In genomic region chr1:1307261-1307907, GRCh38 we compare ENCODE assay signal across 1 cellular context.
TF ChIP-seq lines count a peak whose summit lies in the region.

No MANE protein-coding gene starts in this region.

TF ChIP-seq in HEK293, 187 proteins besides CTCF, POLR2A, EP300 and RAD21 (continued from another document):
- no peak for TF ChIP-seq ZBTB49 (tag by site-specific recombination; IDR thresholded peaks at IDR 0.05; ENCODE audit: low read depth)
- no peak for TF ChIP-seq ZSCAN4 (tag by site-specific recombination; IDR thresholded peaks at IDR 0.05)
- no peak for TF ChIP-seq GLIS1 (tag by site-specific recombination; IDR thresholded peaks at IDR 0.05)
- no peak for TF ChIP-seq ZNF473 (tag by site-specific recombination; IDR thresholded peaks at IDR 0.05)
- TF ChIP-seq ZIC2 (tag by site-specific recombination; IDR thresholded peaks at IDR 0.05): no peak
- TF ChIP-seq OSR2 (tag by site-specific recombination; IDR thresholded peaks at IDR 0.05): no peak
- no peak for TF ChIP-seq MEIS1 (CRISPR knock-in tag; IDR thresholded peaks at IDR 0.05; ENCODE audit: borderline replicate concordance)
- TF ChIP-seq ZNF571 (tag by site-specific recombination; IDR thresholded peaks at IDR 0.05): no peak
- TF ChIP-seq ELK4 (IDR thresholded peaks at IDR 0.05; ENCODE audit: borderline replicate concordance, low read depth, low read length): no peak
- TF ChIP-seq ZNF544 (tag by site-specific recombination; IDR thresholded peaks at IDR 0.05): no peak
- TF ChIP-seq ZNF423 (tag by site-specific recombination; IDR thresholded peaks at IDR 0.05): no peak
- no peak for TF ChIP-seq ZNF10 (tag by site-specific recombination; IDR thresholded peaks at IDR 0.05)
- peak; percentile 83 for TF ChIP-seq HIC1 (tag by site-specific recombination; IDR thresholded peaks at IDR 0.05)
- no peak for TF ChIP-seq ZNF707 (tag by site-specific recombination; IDR thresholded peaks at IDR 0.05)
- TF ChIP-seq ZNF23 (tag by site-specific recombination; IDR thresholded peaks at IDR 0.05; ENCODE audit: borderline replicate concordance): no peak
- no peak for TF ChIP-seq ZNF76 (tag by site-specific recombination; IDR thresholded peaks at IDR 0.05; ENCODE audit: borderline replicate concordance, low read depth)
- TF ChIP-seq ZNF292 (tag by site-specific recombination; IDR thresholded peaks at IDR 0.05; ENCODE audit: borderline replicate concordance, low read depth): no peak
- TF ChIP-seq GLIS2 (tag by site-specific recombination; IDR thresholded peaks at IDR 0.05): peak; percentile 48; the same call in 1 of the 2 replicates
- no peak for TF ChIP-seq ZNF549 (tag by site-specific recombination; IDR thresholded peaks at IDR 0.05)
- no peak for TF ChIP-seq ZNF792 (tag by site-specific recombination; IDR thresholded peaks at IDR 0.05)
- TF ChIP-seq ZNF274 (IDR thresholded peaks at IDR 0.05; ENCODE audit: low read length): no peak
- no peak for TF ChIP-seq ZNF274 (tag by site-specific recombination; IDR thresholded peaks at IDR 0.05; ENCODE audit: borderline replicate concordance)
- no peak for TF ChIP-seq ZNF223 (tag by site-specific recombination; IDR thresholded peaks at IDR 0.05)
- no peak; the same call in 1 of the 2 replicates for TF ChIP-seq INSM2 (tag by site-specific recombination; IDR thresholded peaks at IDR 0.05)
- no peak for TF ChIP-seq KLF17 (tag by site-specific recombination; IDR thresholded peaks at IDR 0.05)
- TF ChIP-seq ZNF529 (tag by site-specific recombination; IDR thresholded peaks at IDR 0.05; ENCODE audit: insufficient replicate concordance): no peak
- TF ChIP-seq SETDB1 (IDR thresholded peaks at IDR 0.05; ENCODE audit: insufficient read length, low read length): no peak
- no peak for TF ChIP-seq ZNF202 (tag by site-specific recombination; IDR thresholded peaks at IDR 0.05; ENCODE audit: borderline replicate concordance)
- 0 out of 2 replicates have a peak, but pooled peaks have one; percentile 26 for TF ChIP-seq KLF16 (tag by site-specific recombination; IDR thresholded peaks at IDR 0.05)
- TF ChIP-seq ZNF18 (tag by site-specific recombination; IDR thresholded peaks at IDR 0.05): no peak
- no peak for TF ChIP-seq ZNF37A (tag by site-specific recombination; IDR thresholded peaks at IDR 0.05)
- TF ChIP-seq ZNF530 (tag by site-specific recombination; IDR thresholded peaks at IDR 0.05; ENCODE audit: low read depth): no peak
- no peak for TF ChIP-seq ZNF621 (tag by site-specific recombination; IDR thresholded peaks at IDR 0.05)
- TF ChIP-seq ZNF157 (tag by site-specific recombination; IDR thresholded peaks at IDR 0.05): no peak
- TF ChIP-seq ZNF132 (tag by site-specific recombination; IDR thresholded peaks at IDR 0.05; ENCODE audit: borderline replicate concordance): no peak
- no peak for TF ChIP-seq ZXDB (tag by site-specific recombination; IDR thresholded peaks at IDR 0.05)
- TF ChIP-seq ZNF776 (tag by site-specific recombination; IDR thresholded peaks at IDR 0.05; ENCODE audit: borderline replicate concordance): no peak
- no peak for TF ChIP-seq ZNF558 (tag by site-specific recombination; IDR thresholded peaks at IDR 0.05)
